Comparison of ENCODE assay signal across 10 cellular contexts in the genomic region with DNA sequence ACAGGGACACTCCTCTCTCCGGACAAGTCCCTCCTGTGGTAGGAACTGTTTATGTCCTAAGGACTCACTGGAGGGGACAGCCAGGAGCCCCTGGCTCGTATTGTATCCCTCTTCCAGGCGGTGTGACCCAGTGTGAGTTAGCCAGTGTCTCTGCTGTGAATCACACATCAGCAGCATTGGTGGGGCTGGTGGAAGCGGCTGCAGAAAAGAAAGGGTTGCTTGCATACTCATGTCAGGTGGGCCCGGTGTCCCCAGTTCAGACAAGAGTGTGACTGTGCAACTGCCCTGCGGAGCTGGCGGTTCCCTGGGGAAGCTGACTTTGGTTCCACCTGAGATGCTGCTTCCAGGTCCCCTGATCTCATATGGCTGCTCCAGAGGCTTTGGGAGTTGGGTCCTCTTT.
DNase-seq lines count a peak whose midpoint lies in the region; ATAC-seq and TF ChIP-seq lines count a peak whose summit lies in the region.
"Had no signal": no experiment of that assay in that cellular context is flagged by ENCODE, and none has a peak within 500 bp of the region (broad histone marks: within the 10 kb centered on the region; RNA-seq: fewer than 3 reads in every experiment).

No MANE protein-coding gene starts in this region.

- intact Hi-C loops in Right ventricle myocardium inferior (cut with DNase I) = no loop called here
- intact Hi-C loops in left ventricle myocardium superior (cut with micrococcal nuclease) = no loop called here
- intact Hi-C loops in upper lobe of right lung (cut with DNase I) = no loop called here
- intact Hi-C loops in activated T-helper 2 cell treated with anti-CD3 and anti-CD28 coated beads, Interferon-gamma antibody, Interleukin-2, Interleukin-4, amounts not matched to agents 10 μg/mL and 5 μg/mL and 100 μg/mL, durations not matched to agents 14 hours and 24 hours and 36 hours (cut with micrococcal nuclease) = no loop called here

- no peak overlapping the region for H3K27ac Mint-ChIP-seq in activated T-helper 2 cell treated with anti-CD3 and anti-CD28 coated beads, Interferon-gamma antibody, Interleukin-2, Interleukin-4, amounts not matched to agents 10 μg/mL and 5 μg/mL and 100 μg/mL, durations not matched to agents 14 hours and 24 hours and 36 hours

- H3K9me3 Mint-ChIP-seq in activated T-helper 2 cell treated with anti-CD3 and anti-CD28 coated beads, Interferon-gamma antibody, Interleukin-2, Interleukin-4, amounts not matched to agents 10 μg/mL and 5 μg/mL and 100 μg/mL, durations not matched to agents 14 hours and 24 hours and 36 hours = no peaks in the 10 kb centered on the region

- no peak overlapping the region for H3K4me3 Mint-ChIP-seq in activated T-helper 2 cell treated with anti-CD3 and anti-CD28 coated beads, Interferon-gamma antibody, Interleukin-2, Interleukin-4, amounts not matched to agents 10 μg/mL and 5 μg/mL and 100 μg/mL, durations not matched to agents 14 hours and 24 hours and 36 hours (ENCODE audit: low read depth)

- H3K27me3 Mint-ChIP-seq in activated T-helper 2 cell treated with anti-CD3 and anti-CD28 coated beads, Interferon-gamma antibody, Interleukin-2, Interleukin-4, amounts not matched to agents 10 μg/mL and 5 μg/mL and 100 μg/mL, durations not matched to agents 14 hours and 24 hours and 36 hours (ENCODE audit: low read depth) = no peaks in the 10 kb centered on the region
- H3K27me3 Mint-ChIP-seq: progenitor cell of endocrine pancreas had no signal

- H3K27ac ChIP-seq in neutrophil (peak overlapping the region; percentile 81), upper lobe of right lung (peak overlapping the region; percentile 85)

- no peak for TF ChIP-seq CTCF in neutrophil (IDR thresholded peaks at IDR 0.05)
- TF ChIP-seq CTCF in upper lobe of right lung (IDR thresholded peaks at IDR 0.05) = no peak

- H3K9me3 ChIP-seq in neutrophil = no peaks in the 10 kb centered on the region
- H3K9me3 ChIP-seq in upper lobe of right lung = no peaks in the 10 kb centered on the region

- ATAC-seq in Right ventricle myocardium inferior = no peak
- no peak for ATAC-seq in left ventricle myocardium superior
- no peak for ATAC-seq in upper lobe of right lung
- no peak for ATAC-seq in HG03469 (IDR thresholded peaks at IDR 0.05; ENCODE audit: unreplicated experiment)
- ATAC-seq in HG02884 (IDR thresholded peaks at IDR 0.05; ENCODE audit: unreplicated experiment) = no peak

- peak; percentile 41 for DNase-seq in Right ventricle myocardium inferior (ENCODE audit: missing footprints)
- DNase-seq in left ventricle myocardium superior = no peak
- peak; percentile 18 for DNase-seq in dermis blood vessel endothelial cell
- no peak for DNase-seq in upper lobe of right lung
- no peak for DNase-seq in activated T-helper 2 cell treated with anti-CD3 and anti-CD28 coated beads, Interferon-gamma antibody, Interleukin-2, Interleukin-4, amounts not matched to agents 10 μg/mL and 5 μg/mL and 100 μg/mL, durations not matched to agents 14 hours and 24 hours and 36 hours (ENCODE audit: low spot score)
- DNase-seq: NCI-H1417 treated with DMSO at 0.1 percent for 48 hours had no signal

- H3K4me3 ChIP-seq in neutrophil (ENCODE audit: low read depth in 1 of 2, low read length in 1 of 2) (no peak overlapping the region), upper lobe of right lung (no peak overlapping the region)

- H3K36me3 Mint-ChIP-seq in activated T-helper 2 cell treated with anti-CD3 and anti-CD28 coated beads, Interferon-gamma antibody, Interleukin-2, Interleukin-4, amounts not matched to agents 10 μg/mL and 5 μg/mL and 100 μg/mL, durations not matched to agents 14 hours and 24 hours and 36 hours (ENCODE audit: low read depth) = no peaks in the 10 kb centered on the region

- peaks cover 48 to 63% of the 10 kb centered on the region in 2 experiments for H3K4me1 ChIP-seq in neutrophil (ENCODE audit: control insufficient read depth in 1 of 2, insufficient read depth in 1 of 2, low read depth in 1 of 2, low read length in 1 of 2)
- H3K4me1 ChIP-seq in upper lobe of right lung = peaks cover 93% of the 10 kb centered on the region

- no peaks in the 10 kb centered on the region for H3K27me3 ChIP-seq in neutrophil
- H3K27me3 ChIP-seq in upper lobe of right lung = no peaks in the 10 kb centered on the region

- H3K4me1 Mint-ChIP-seq in activated T-helper 2 cell treated with anti-CD3 and anti-CD28 coated beads, Interferon-gamma antibody, Interleukin-2, Interleukin-4, amounts not matched to agents 10 μg/mL and 5 μg/mL and 100 μg/mL, durations not matched to agents 14 hours and 24 hours and 36 hours (ENCODE audit: low read depth) = peaks cover 46% of the 10 kb centered on the region

- H3K36me3 ChIP-seq in neutrophil (no peaks in the 10 kb centered on the region), upper lobe of right lung (peaks cover 31% of the 10 kb centered on the region)

Comparison
In these comparisons a context has a peak if more than half of its experiments do, and no peak if none do; other contexts are left out.
1. DNase-seq: peak in Right ventricle myocardium inferior (single experiment) and dermis blood vessel endothelial cell (single experiment); none in left ventricle myocardium superior (single experiment), upper lobe of right lung (single experiment) and activated T-helper 2 cell treated with anti-CD3 and anti-CD28 coated beads, Interferon-gamma antibody, Interleukin-2, Interleukin-4, amounts not matched to agents 10 μg/mL and 5 μg/mL and 100 μg/mL, durations not matched to agents 14 hours and 24 hours and 36 hours (single experiment).